In the genomic region with DNA sequence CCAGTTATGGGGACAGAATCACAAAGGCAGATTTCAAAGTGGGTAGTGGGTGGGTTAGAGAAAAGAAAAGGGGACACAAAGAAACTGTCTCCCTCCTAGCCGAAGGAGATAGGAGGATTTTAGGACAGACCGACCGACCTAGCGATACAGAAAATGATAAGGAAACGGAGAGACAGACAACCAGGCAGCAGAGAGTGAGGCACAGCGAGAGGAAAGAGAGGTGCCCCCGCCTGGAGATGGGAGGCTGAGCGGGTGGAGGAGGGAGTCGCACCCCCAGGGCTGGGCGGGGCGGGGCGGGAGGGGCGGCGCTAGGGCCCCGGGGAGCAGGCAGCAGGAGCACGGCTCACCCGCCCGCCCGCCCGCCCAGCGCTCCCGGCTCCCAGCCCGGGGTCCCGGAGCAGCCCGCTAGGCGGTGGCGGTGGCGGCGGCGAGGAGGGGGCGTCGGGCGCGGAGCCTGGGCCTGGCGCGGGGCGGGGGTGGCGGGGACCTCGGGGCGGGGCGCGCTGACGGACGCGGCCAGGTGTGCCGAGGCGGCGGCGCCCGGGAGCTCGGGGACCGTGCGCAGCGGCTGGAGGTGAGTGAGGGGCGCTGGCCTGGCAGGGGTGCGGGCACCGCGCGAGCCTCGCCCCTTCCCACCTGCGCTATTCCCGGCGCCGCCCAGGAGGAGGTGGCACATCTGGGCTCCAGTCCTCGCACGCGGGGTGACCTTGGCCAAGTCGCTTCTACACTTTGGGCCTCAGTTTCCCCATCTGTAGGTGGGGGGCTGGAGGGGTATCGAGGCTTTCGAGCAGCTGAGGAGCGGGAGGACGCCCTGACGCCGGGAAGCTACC, we compare ENCODE assay signal across 8 cellular contexts. TPM values are rescaled to one million over a fixed set of nuclear protein-coding genes. Genes with fewer than 3 reads are reported as not detected.
DNase-seq lines count a peak whose midpoint lies in the region; ATAC-seq, FAIRE-seq and TF ChIP-seq lines count a peak whose summit lies in the region.

No MANE protein-coding gene starts in this region.

- H3K36me3 ChIP-seq in effector memory CD4-positive, alpha-beta T cell (ENCODE audit: control insufficient read depth, insufficient read depth, low read length): no peaks in the 10 kb centered on the region
- peaks cover 0 to 4% of the 10 kb centered on the region in 2 donors for H3K36me3 ChIP-seq in mucosa of rectum (ENCODE audit: control insufficient read depth in 2 of 2, insufficient read depth in 2 of 2, low read length in 2 of 2)
- H3K36me3 ChIP-seq in transverse colon: no peaks in the 10 kb centered on the region

- in situ Hi-C loops in transverse colon (cut with MboI; ENCODE audit: low pct_ligation_motif_present in 1 of 4, low pct_unique_long_range_greater_than_20kb in 1 of 4, low sequenced_read_pairs in 3 of 4): no loop called here

- intact Hi-C loops in transverse colon (cut with DNase I; ENCODE audit: low total_unique reads): no loop called here

- no peaks in the 10 kb centered on the region for H3K27me3 ChIP-seq in effector memory CD4-positive, alpha-beta T cell (replicated peaks; ENCODE audit: control insufficient read depth, insufficient read depth, low read length, poor library complexity, severe bottlenecking)
- H3K27me3 ChIP-seq in mucosa of rectum (ENCODE audit: control insufficient read depth in 2 of 2, insufficient read depth in 2 of 2, low read length in 2 of 2): no peaks in the 10 kb centered on the region
- H3K27me3 ChIP-seq in transverse colon: no peaks in the 10 kb centered on the region

- no peak overlapping the region for H3K27ac ChIP-seq in effector memory CD4-positive, alpha-beta T cell (ENCODE audit: insufficient read depth, low read length, poor library complexity, severe bottlenecking)
- H3K27ac ChIP-seq in mucosa of rectum (ENCODE audit: low read depth in 2 of 2, low read length in 2 of 2): peak overlapping the region; percentile 52 to 82
- peak overlapping the region; percentile 82 to 86 (median 82) for H3K27ac ChIP-seq in transverse colon

- peaks cover 14% of the 10 kb centered on the region for H3K4me1 ChIP-seq in effector memory CD4-positive, alpha-beta T cell (ENCODE audit: control insufficient read depth, insufficient read depth, low read length, poor library complexity, severe bottlenecking)
- peaks cover 26 to 28% of the 10 kb centered on the region in 2 donors for H3K4me1 ChIP-seq in mucosa of rectum (ENCODE audit: control insufficient read depth in 2 of 2, insufficient read depth in 2 of 2, low read length in 2 of 2)
- peaks cover 6 to 29% (median 28%) of the 10 kb centered on the region in 4 donors for H3K4me1 ChIP-seq in transverse colon

- DNase-seq in GM12892 (ENCODE audit: insufficient read length): peak; percentile 77
- peak; percentile 12 for DNase-seq in activated CD4-positive, alpha-beta T cell treated with anti-CD3 and anti-CD28 coated beads for 1 hour
- DNase-seq in effector memory CD4-positive, alpha-beta T cell: peak in 2 of 3 donors; percentile 6
- DNase-seq in transverse colon: peak; percentile 59
- no peak for DNase-seq in GF-D8 (lab: John Stamatoyannopoulos, UW)
- DNase-seq in NCI-H1048 (lab: John Stamatoyannopoulos, UW): no peak

- WGBS in transverse colon (ENCODE audit: low coverage in 1 of 2), 2 donors: 8 to 27% methylated on average over 3 to 30 of the region's 74 CpGs

- TF ChIP-seq POLR2A in GM12892 (IDR thresholded peaks at IDR 0.05; ENCODE audit: low read depth, low read length) (no peak), transverse colon (IDR thresholded peaks at IDR 0.05) (no peak)

- peak overlapping the region; percentile 59 for H3K4me3 ChIP-seq in effector memory CD4-positive, alpha-beta T cell (ENCODE audit: insufficient read depth, low read depth, low read length, poor library complexity, severe bottlenecking)
- H3K4me3 ChIP-seq in mucosa of rectum (ENCODE audit: low read length in 2 of 2) (peak overlapping the region; percentile 59 to 82), transverse colon (peak overlapping the region; percentile 57 to 89 (median 70))

- TF ChIP-seq CTCF in transverse colon (IDR thresholded peaks at IDR 0.05): no peak

- peak; percentile 29 for ATAC-seq in HG02973 (IDR thresholded peaks at IDR 0.05; ENCODE audit: unreplicated experiment)

- no peaks in the 10 kb centered on the region for H3K9me3 ChIP-seq in effector memory CD4-positive, alpha-beta T cell (ENCODE audit: control insufficient read depth, low read length)
- H3K9me3 ChIP-seq in mucosa of rectum (ENCODE audit: control insufficient read depth in 2 of 2, low read length in 2 of 2): no peaks in the 10 kb centered on the region
- no peaks in the 10 kb centered on the region for H3K9me3 ChIP-seq in transverse colon

- FAIRE-seq in GM12892 (lab: Jason Lieb, UNC): no peak

- peak overlapping the region; percentile 79 to 88 for H3K9ac ChIP-seq in mucosa of rectum (ENCODE audit: low read depth in 1 of 2, low read length in 2 of 2)

- no peak for TF ChIP-seq EP300 in transverse colon (IDR thresholded peaks at IDR 0.05; ENCODE audit: low read depth)

RNA-seq across cellular contexts. Expression of a gene that starts 15.9 kb away (rescaled TPM):
- 18.8 TPM for polyA plus RNA-seq in GM12892 (2012; ENCODE audit: missing spikeins)
- 10 to 100 TPM; 15.5 to 89.4 (median 41.8) TPM for total RNA-seq in transverse colon

RNA-seq across cellular contexts. Expression of a gene that starts 36.5 kb away (rescaled TPM):
- 0.38 TPM for polyA plus RNA-seq in GM12892 (2012; ENCODE audit: missing spikeins)
- total RNA-seq in transverse colon: not detected

Comparison
In these comparisons a context has a peak if more than half of its experiments do, and no peak if none do; other contexts are left out.
1. DNase-seq: peak in GM12892 (single experiment), activated CD4-positive, alpha-beta T cell treated with anti-CD3 and anti-CD28 coated beads for 1 hour (single experiment), effector memory CD4-positive, alpha-beta T cell (2 of 3) and transverse colon (single experiment); none in GF-D8 (single experiment) and NCI-H1048 (single experiment).
2. Peak in every context shown above with its lines, with median percentiles within 50 percentile points of each other: H3K4me3 ChIP-seq.